ENCODE assay signal across 21 cellular contexts in genomic region chr11:70544067-70544773, GRCh38.
DNase-seq lines count a peak whose midpoint lies in the region; ATAC-seq, FAIRE-seq and TF ChIP-seq lines count a peak whose summit lies in the region.
"Had no signal": no experiment of that assay in that cellular context is flagged by ENCODE, and none has a peak within 500 bp of the region (broad histone marks: within the 10 kb centered on the region; RNA-seq: fewer than 3 reads in every experiment).

No MANE protein-coding gene starts in this region.

- peaks cover 4% of the 10 kb centered on the region for H4K20me1 ChIP-seq in K562 (replicated peaks; ENCODE audit: control insufficient read depth, insufficient read depth, low read length)

- ATAC-seq in K562: no peak
- no peak for ATAC-seq in lower lobe of right lung
- no peak for ATAC-seq in Right ventricle myocardium superior (ENCODE audit: poor library complexity)
- no peak for ATAC-seq in left ventricle myocardium superior

- in situ Hi-C loops in K562 (cut with MboI): no loop called here

- H3K79me2 ChIP-seq in K562 (ENCODE audit: control insufficient read depth, insufficient read depth, low read length): no peaks in the 10 kb centered on the region

- POLR2A ChIA-PET in K562 (lab: Yijun Ruan, JAX): interaction anchor here (0.6 kb wide), 1 partner anchor 89 kb away, joined by 3 read pairs; no protein-coding TSS in a partner anchor

- no peak for TF ChIP-seq RAD21 in K562 (CRISPR knock-in tag; conservative IDR thresholded peaks at IDR 0.05 in 1 of 2, IDR thresholded peaks at IDR 0.05 in 1 of 2)

- H3K27ac ChIP-seq in HUES64 (ENCODE audit: low read depth, low read length) (peak overlapping the region; percentile 43; the same call in 1 of the 2 replicates), K562 (ENCODE audit: extremely low read depth, low read depth, low read length) (no peak overlapping the region), lower lobe of right lung (no peak overlapping the region)
- H3K27ac ChIP-seq: C4-2B, RWPE1 had no signal

- intact Hi-C loops in K562 (cut with micrococcal nuclease) (no loop called here), lower lobe of right lung (cut with DNase I) (no loop called here), Right ventricle myocardium superior (cut with DNase I) (no loop called here), left ventricle myocardium superior (cut with micrococcal nuclease) (no loop called here)

- H3K9me3 ChIP-seq in HUES64 (ENCODE audit: insufficient read depth, low read depth, low read length) (no peaks in the 10 kb centered on the region), K562 (replicated peaks; ENCODE audit: control insufficient read depth, insufficient read depth, low read depth, low read length) (no peaks in the 10 kb centered on the region), lower lobe of right lung (no peaks in the 10 kb centered on the region), skeletal muscle satellite cell (replicated peaks; ENCODE audit: low read length) (no peaks in the 10 kb centered on the region)

- H2AFZ ChIP-seq in K562 (ENCODE audit: low read depth, low read length): no peak overlapping the region

- TF ChIP-seq EP300 in K562 (IDR thresholded peaks at IDR 0.05; ENCODE audit: low read length): no peak

- TF ChIP-seq POLR2A in K562 (conservative IDR thresholded peaks at IDR 0.05): no peak

- H3K27me3 ChIP-seq in HUES64 (ENCODE audit: insufficient read depth, low read length) (no peaks in the 10 kb centered on the region), K562 (ENCODE audit: control insufficient read depth in 2 of 2, insufficient read depth in 2 of 2, low read length in 2 of 2) (peaks cover 15 to 85% of the 10 kb centered on the region in 2 experiments), lower lobe of right lung (ENCODE audit: low read depth) (no peaks in the 10 kb centered on the region), skeletal muscle satellite cell (ENCODE audit: control insufficient read depth, insufficient read depth, low read length) (no peaks in the 10 kb centered on the region)

- FAIRE-seq in K562 (lab: Jason Lieb, UNC): no peak
- FAIRE-seq: A204.1 had no signal

- H3K4me3 ChIP-seq in HUES64 (ENCODE audit: low read length) (no peak overlapping the region), K562 (no peak overlapping the region), lower lobe of right lung (no peak overlapping the region), skeletal muscle satellite cell (ENCODE audit: low read length) (peak overlapping the region; percentile 42)

- H3K9ac ChIP-seq in HUES64 (ENCODE audit: low read depth, low read length): peak overlapping the region; percentile 56; the same call in 1 of the 2 replicates
- H3K9ac ChIP-seq in K562 (ENCODE audit: insufficient read depth in 1 of 2, low read depth in 2 of 2, low read length in 2 of 2): no peak overlapping the region
- peak overlapping the region; percentile 56 for H3K9ac ChIP-seq in skeletal muscle satellite cell (ENCODE audit: low read depth, low read length)

- H3K9me1 ChIP-seq in K562 (ENCODE audit: control insufficient read depth, insufficient read depth, low read length): no peaks in the 10 kb centered on the region

- no peak for TF ChIP-seq CTCF in K562 (IDR thresholded peaks at IDR 0.05 in 2 of 3, conservative IDR thresholded peaks at IDR 0.05 in 1 of 3; ENCODE audit: insufficient read depth in 2 of 3, low read depth in 1 of 3, low read length in 3 of 3)
- TF ChIP-seq CTCF in lower lobe of right lung (IDR thresholded peaks at IDR 0.05): no peak

- no peak for DNase-seq in K562 (ENCODE audit: extremely low read depth in 1 of 4, low spot score in 3 of 4)
- peak; percentile 33 for DNase-seq in lower lobe of right lung
- no peak for DNase-seq in Right ventricle myocardium superior
- DNase-seq in SW 1271 (lab: John Stamatoyannopoulos, UW): no peak
- DNase-seq in left ventricle myocardium superior: no peak
- DNase-seq: EL, GF-D8, HFFc6, KG1, NCI-H1092 treated with DMSO at 0.1 percent for 48 hours, NCI-H146, NCI-H2029, NCI-H226, NCI-H510A treated with DMSO at 0.1 percent for 48 hours, NCI-H748 treated with DMSO at 0.1 percent for 48 hours, SIG-M5 had no signal

- H3K4me2 ChIP-seq in K562 (ENCODE audit: insufficient read depth, low read length) (no peak overlapping the region), skeletal muscle satellite cell (ENCODE audit: low read length) (peak overlapping the region; percentile 70)

- CTCF ChIA-PET in K562 (lab: Yijun Ruan, JAX; ENCODE audit: low intra/inter-chr PET ratio): no interaction called here

- WGBS in HUES64: 93% methylated on average over 17 of the region's 17 CpGs
- 1% methylated on average over 12 of the region's 17 CpGs for WGBS in K562 (ENCODE audit: insufficient coverage, low coverage, missing lambda C conversion rate)

- no peaks in the 10 kb centered on the region for H3K36me3 ChIP-seq in HUES64 (ENCODE audit: insufficient read depth, low read length)
- no peaks in the 10 kb centered on the region for H3K36me3 ChIP-seq in K562 (ENCODE audit: control insufficient read depth, insufficient read depth, low read length)
- H3K36me3 ChIP-seq in lower lobe of right lung: no peaks in the 10 kb centered on the region
- no peaks in the 10 kb centered on the region for H3K36me3 ChIP-seq in skeletal muscle satellite cell (ENCODE audit: insufficient read depth, low read length)

- BruUV-seq in K562 (replicated peaks; lab: Mats Ljungman, UMichigan): no TSS peak

- H3K4me1 ChIP-seq in HUES64 (ENCODE audit: insufficient read depth, low read length): peaks cover 24% of the 10 kb centered on the region
- H3K4me1 ChIP-seq in K562 (replicated peaks in 1 of 2; ENCODE audit: control insufficient read depth in 2 of 2, insufficient read depth in 2 of 2, low read length in 2 of 2): peaks cover 0 to 10% of the 10 kb centered on the region in 2 experiments; a peak in 2 of 5 replicates
- no peaks in the 10 kb centered on the region for H3K4me1 ChIP-seq in lower lobe of right lung
- H3K4me1 ChIP-seq in skeletal muscle satellite cell (ENCODE audit: control insufficient read depth, insufficient read depth, low read length): peaks cover 14% of the 10 kb centered on the region

TF ChIP-seq in K562, 482 proteins besides CTCF, POLR2A, EP300 and RAD21:
- no peak for TF ChIP-seq POLR3A (IDR thresholded peaks at IDR 0.05; ENCODE audit: borderline replicate concordance, extremely low read depth, insufficient read depth, insufficient read length)
- TF ChIP-seq ZNF707 (CRISPR knock-in tag; conservative IDR thresholded peaks at IDR 0.05): peak; percentile 69; the same call in 1 of the 2 replicates
- TF ChIP-seq ATF6 (CRISPR knock-in tag; IDR thresholded peaks at IDR 0.05): no peak
- TF ChIP-seq FOXJ2 (tag; IDR thresholded peaks at IDR 0.05): no peak
- no peak for TF ChIP-seq KLF1 (tag; IDR thresholded peaks at IDR 0.05)

Comparison
In these comparisons a context has a peak if more than half of its experiments do, and no peak if none do; other contexts are left out.
1. H3K9ac ChIP-seq: peak in HUES64 (single experiment) and skeletal muscle satellite cell (single experiment); none in K562 (0 of 2).